Comparison of ENCODE assay signal across 8 cellular contexts in the genomic region with DNA sequence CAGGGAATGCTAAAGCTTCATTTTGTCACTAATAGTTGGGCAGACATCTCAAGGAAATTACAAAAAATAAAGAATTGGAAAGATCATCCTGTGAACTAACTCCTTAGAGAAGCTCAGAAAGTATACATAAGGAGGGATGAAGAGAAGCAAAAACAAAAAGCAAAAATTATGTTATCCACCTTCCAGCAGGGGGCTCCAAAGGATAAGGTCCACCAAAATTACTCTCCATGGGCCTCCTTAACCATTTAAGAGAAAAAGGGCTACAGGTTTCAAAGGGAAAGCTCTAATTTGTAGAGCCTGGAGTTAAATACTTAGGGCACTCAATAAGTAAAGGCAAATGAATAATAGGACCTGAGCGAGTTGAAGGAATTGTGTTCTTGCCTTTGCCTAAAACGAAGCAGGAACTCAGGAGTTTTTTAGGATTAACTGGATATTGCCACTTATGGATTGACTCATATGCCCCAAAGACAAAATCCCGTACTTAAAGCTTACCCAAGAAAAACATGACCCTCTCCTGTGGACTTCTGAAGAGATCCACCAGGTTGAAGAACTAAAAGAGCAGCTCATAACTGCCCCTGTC.
DNase-seq lines count a peak whose midpoint lies in the region; ATAC-seq and FAIRE-seq lines count a peak whose summit lies in the region.

No MANE protein-coding gene starts in this region.

- no peak overlapping the region for H3K9ac ChIP-seq in SK-N-MC (ENCODE audit: insufficient read length)

- H3K36me3 ChIP-seq in SK-N-MC (ENCODE audit: insufficient read depth, low read length): no peaks in the 10 kb centered on the region

- ATAC-seq in HG02571 (IDR thresholded peaks at IDR 0.05; ENCODE audit: unreplicated experiment) (no peak), HG03521 (IDR thresholded peaks at IDR 0.05; ENCODE audit: unreplicated experiment) (no peak)

- no peaks in the 10 kb centered on the region for H3K9me3 ChIP-seq in SK-N-MC (ENCODE audit: low read depth, low read length)

- H3K27ac ChIP-seq in SK-N-MC: no peak overlapping the region

- peak; percentile 64 for FAIRE-seq in G401.6 (lab: Jason Lieb, UNC)

- DNase-seq in HuH-7.5 (ENCODE audit: low spot score) (peak; percentile 1), SK-N-MC (ENCODE audit: low read depth, low spot score) (peak; percentile 14), iPS-NIHi11 (ENCODE audit: low spot score) (peak; percentile 21), DMS153 (lab: John Stamatoyannopoulos, UW) (no peak), middle frontal gyrus (ENCODE audit: extremely low spot score, low spot score) (no peak)

- H3K4me3 ChIP-seq in SK-N-MC: no peak overlapping the region

Comparison
In these comparisons a context has a peak if more than half of its experiments do, and no peak if none do; other contexts are left out.
1. DNase-seq: peak in HuH-7.5 (single experiment), SK-N-MC (single experiment) and iPS-NIHi11 (single experiment); none in DMS153 (single experiment) and middle frontal gyrus (single experiment).